In the genomic region with DNA sequence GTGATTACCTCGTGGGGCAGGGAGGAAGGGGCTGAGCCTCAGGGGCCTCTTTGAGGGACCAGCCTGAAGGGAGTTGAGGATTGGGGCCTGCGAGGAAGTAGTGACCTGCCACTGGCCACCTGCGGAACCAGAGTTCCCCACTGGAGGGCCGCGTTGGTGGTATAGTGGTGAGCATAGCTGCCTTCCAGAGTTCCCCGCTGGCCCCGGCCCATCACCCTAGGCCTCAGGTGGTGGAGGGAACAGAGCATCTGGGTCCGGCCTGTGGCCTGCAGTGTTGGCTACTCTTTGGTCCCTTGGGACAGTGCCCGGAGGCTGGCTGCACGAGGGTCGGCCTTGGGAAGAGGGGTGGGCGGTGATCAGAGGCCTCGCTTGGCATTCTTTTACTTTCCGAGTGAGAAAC, we compare ENCODE assay signal across 2 cellular contexts.
TF ChIP-seq lines count a peak whose summit lies in the region.

No MANE protein-coding gene starts in this region.

TF ChIP-seq in SK-N-SH, 30 proteins besides CTCF, POLR2A, EP300 and RAD21 (continued from another document):
- TF ChIP-seq, protein P1, sequence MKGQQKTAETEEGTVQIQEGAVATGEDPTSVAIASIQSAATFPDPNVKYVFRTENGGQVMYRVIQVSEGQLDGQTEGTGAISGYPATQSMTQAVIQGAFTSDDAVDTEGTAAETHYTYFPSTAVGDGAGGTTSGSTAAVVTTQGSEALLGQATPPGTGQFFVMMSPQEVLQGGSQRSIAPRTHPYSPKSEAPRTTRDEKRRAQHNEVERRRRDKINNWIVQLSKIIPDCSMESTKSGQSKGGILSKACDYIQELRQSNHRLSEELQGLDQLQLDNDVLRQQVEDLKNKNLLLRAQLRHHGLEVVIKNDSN (IDR thresholded peaks at IDR 0.05; ENCODE audit: borderline replicate concordance, low read depth): no peak
- no peak for TF ChIP-seq MEF2A (IDR thresholded peaks at IDR 0.05; ENCODE audit: borderline replicate concordance, low read depth)
- no peak for TF ChIP-seq YY1 (IDR thresholded peaks at IDR 0.05; ENCODE audit: low read depth)
- TF ChIP-seq, protein P2, sequence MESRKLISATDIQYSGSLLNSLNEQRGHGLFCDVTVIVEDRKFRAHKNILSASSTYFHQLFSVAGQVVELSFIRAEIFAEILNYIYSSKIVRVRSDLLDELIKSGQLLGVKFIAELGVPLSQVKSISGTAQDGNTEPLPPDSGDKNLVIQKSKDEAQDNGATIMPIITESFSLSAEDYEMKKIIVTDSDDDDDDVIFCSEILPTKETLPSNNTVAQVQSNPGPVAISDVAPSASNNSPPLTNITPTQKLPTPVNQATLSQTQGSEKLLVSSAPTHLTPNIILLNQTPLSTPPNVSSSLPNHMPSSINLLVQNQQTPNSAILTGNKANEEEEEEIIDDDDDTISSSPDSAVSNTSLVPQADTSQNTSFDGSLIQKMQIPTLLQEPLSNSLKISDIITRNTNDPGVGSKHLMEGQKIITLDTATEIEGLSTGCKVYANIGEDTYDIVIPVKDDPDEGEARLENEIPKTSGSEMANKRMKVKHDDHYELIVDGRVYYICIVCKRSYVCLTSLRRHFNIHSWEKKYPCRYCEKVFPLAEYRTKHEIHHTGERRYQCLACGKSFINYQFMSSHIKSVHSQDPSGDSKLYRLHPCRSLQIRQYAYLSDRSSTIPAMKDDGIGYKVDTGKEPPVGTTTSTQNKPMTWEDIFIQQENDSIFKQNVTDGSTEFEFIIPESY (IDR thresholded peaks at IDR 0.05; ENCODE audit: borderline replicate concordance, low read depth): no peak
- no peak for TF ChIP-seq EZH2phosphoT487 (IDR thresholded peaks at IDR 0.05; ENCODE audit: borderline replicate concordance, low read depth)
- no peak for TF ChIP-seq JUND (IDR thresholded peaks at IDR 0.05)
- no peak for TF ChIP-seq CHD2 (IDR thresholded peaks at IDR 0.05; ENCODE audit: low read length, partially characterized antibody)
- TF ChIP-seq NRF1 (IDR thresholded peaks at IDR 0.05; ENCODE audit: low read depth, low read length): no peak
- TF ChIP-seq POLR2AphosphoS5 (IDR thresholded peaks at IDR 0.05; ENCODE audit: low read depth, low read length): no peak

TF ChIP-seq in SK-N-SH treated with all-trans-retinoic acid at 6 μM for 48 hours, 23 proteins besides CTCF, POLR2A, EP300 and RAD21 (continued from another document):
- TF ChIP-seq, protein P3, sequence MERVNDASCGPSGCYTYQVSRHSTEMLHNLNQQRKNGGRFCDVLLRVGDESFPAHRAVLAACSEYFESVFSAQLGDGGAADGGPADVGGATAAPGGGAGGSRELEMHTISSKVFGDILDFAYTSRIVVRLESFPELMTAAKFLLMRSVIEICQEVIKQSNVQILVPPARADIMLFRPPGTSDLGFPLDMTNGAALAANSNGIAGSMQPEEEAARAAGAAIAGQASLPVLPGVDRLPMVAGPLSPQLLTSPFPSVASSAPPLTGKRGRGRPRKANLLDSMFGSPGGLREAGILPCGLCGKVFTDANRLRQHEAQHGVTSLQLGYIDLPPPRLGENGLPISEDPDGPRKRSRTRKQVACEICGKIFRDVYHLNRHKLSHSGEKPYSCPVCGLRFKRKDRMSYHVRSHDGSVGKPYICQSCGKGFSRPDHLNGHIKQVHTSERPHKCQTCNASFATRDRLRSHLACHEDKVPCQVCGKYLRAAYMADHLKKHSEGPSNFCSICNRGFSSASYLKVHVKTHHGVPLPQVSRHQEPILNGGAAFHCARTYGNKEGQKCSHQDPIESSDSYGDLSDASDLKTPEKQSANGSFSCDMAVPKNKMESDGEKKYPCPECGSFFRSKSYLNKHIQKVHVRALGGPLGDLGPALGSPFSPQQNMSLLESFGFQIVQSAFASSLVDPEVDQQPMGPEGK (CRISPR knock-in tag; IDR thresholded peaks at IDR 0.05; ENCODE audit: borderline replicate concordance): no peak
- TF ChIP-seq CSDC2 (CRISPR knock-in tag; IDR thresholded peaks at IDR 0.05) (no peak), ZNF8 (CRISPR knock-in tag; IDR thresholded peaks at IDR 0.05) (no peak), ARNTL (CRISPR knock-in tag; IDR thresholded peaks at IDR 0.05; ENCODE audit: borderline replicate concordance, low read depth) (no peak), PPARA (CRISPR knock-in tag; IDR thresholded peaks at IDR 0.05; ENCODE audit: borderline replicate concordance) (no peak), ESRRG (CRISPR knock-in tag; IDR thresholded peaks at IDR 0.05) (no peak)
